In the genomic region with DNA sequence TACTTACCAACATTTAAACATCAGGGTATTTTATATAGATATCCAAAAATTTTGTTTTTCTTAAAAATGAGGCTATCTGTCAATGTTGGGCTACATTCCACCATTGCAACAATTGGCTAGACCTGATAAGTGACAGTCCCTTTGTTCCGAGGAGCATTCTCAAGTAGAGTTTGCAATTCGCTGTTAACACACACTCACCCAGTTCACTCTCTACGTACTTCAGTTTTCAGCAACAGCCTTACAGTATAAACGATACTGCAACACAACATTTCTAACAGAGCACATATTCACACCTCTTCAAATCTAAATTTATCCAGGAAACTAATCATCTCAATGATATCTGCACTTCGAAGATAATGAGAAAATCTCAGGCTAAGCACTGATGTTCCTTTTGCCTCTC, we compare ENCODE assay signal across 7 cellular contexts.
"Had no signal": no experiment of that assay in that cellular context is flagged by ENCODE, and none has a peak within 500 bp of the region (broad histone marks: within the 10 kb centered on the region; RNA-seq: fewer than 3 reads in every experiment).

No MANE protein-coding gene starts in this region.

- DNase-seq: GOT3, H9, HCEC 1CT, IMR-90 had no signal

- H3K4me3 ChIP-seq: K562 had no signal

- H3K27ac Mint-ChIP-seq: H9 had no signal

- FAIRE-seq: H54, HTR-8/SVneo, K562 had no signal

- ATAC-seq: K562 had no signal

- H3K4me3 Mint-ChIP-seq: H9 had no signal
